In the genomic region with DNA sequence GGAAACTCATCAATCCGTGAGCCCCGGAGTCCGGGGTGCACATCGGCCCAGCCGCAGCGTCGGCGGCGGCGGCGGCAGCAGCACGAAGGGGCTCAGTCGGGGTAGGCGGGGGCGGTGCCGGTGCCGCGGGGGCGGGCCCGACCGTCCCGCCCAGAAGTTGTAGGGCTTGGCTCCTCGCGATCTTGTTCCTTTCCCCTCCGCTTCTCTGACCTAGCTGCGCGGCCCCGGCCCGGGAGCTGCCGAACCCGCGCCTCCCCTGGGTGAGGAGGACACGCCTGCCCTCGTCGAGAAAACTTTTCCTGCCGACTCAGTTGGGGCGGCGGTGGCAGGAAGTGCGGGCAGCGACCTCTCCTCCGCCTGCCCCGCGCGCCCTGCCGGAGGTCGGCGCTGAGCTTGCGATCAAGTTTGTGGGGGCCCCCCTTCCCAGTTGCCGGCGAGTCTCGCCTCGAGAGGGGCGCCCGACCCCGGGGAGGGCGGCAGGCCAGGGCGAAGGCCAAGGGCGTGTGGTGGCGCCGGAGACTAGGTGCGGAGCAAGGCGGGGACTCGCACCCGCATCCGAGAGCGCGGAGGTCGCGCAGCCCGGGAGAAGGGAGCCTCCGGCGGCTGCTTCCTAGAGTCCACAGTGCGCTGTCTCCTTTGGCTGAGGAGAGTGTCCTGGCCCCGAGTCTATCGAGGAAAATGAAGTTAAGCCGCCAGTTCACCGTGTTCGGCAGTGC, we compare ENCODE assay signal across 8 cellular contexts.
DNase-seq lines count a peak whose midpoint lies in the region; TF ChIP-seq lines count a peak whose summit lies in the region.

A gene (plus strand): TSS at position 188 of the 716 bp plus-strand sequence. CDS start 491 bp downstream, at position 679.

- in situ Hi-C loops in astrocyte of the spinal cord (cut with HindIII; ENCODE audit: low sequenced_read_pairs) = no loop called here

- H3K4me3 ChIP-seq in GM12875 (ENCODE audit: low read depth, low read length) (peak within 1 kb of the TSS; percentile 90), HFF-Myc (replicated peaks; ENCODE audit: low read depth, low read length) (peak within 1 kb of the TSS; percentile 59), astrocyte of the spinal cord (ENCODE audit: low read depth, low read length) (peak within 1 kb of the TSS; percentile 90), skeletal muscle cell (ENCODE audit: low read depth, low read length) (peak within 1 kb of the TSS; percentile 94)

- no peak for DNase-seq in HFF-Myc (ENCODE audit: extremely low read depth, low read depth)
- peak; percentile 59 for DNase-seq in MV-4-11 (lab: John Stamatoyannopoulos, UW)
- DNase-seq in T-helper 22 cell (ENCODE audit: low read depth) = peak; percentile 71
- peak; percentile 77 for DNase-seq in astrocyte of the spinal cord (ENCODE audit: low read depth, low spot score)
- peak in 47 of 51 donors; percentile 21 to 86 (median 67) for DNase-seq in hypothalamus (lab: John Stamatoyannopoulos, UW)
- DNase-seq in skeletal muscle cell (ENCODE audit: low read depth) = no peak
- DNase-seq in NCI-H2107 treated with DMSO at 0.1 percent for 48 hours (lab: John Stamatoyannopoulos, UW; ENCODE audit: unreplicated experiment) = no peak

- no peak for TF ChIP-seq CTCF in GM12875 (IDR thresholded peaks at IDR 0.05; ENCODE audit: borderline replicate concordance, insufficient read depth, low read depth, low read length)
- TF ChIP-seq CTCF in HFF-Myc (IDR thresholded peaks at IDR 0.05; ENCODE audit: low read depth, low read length, missing control alignments) = no peak
- peak; percentile 12 for TF ChIP-seq CTCF in astrocyte of the spinal cord (IDR thresholded peaks at IDR 0.05; ENCODE audit: low read depth, low read length)

Comparison
In these comparisons a context has a peak if more than half of its experiments do, and no peak if none do; other contexts are left out.
1. DNase-seq: peak in MV-4-11 (single experiment), T-helper 22 cell (single experiment), astrocyte of the spinal cord (single experiment) and hypothalamus (47 of 51); none in HFF-Myc (single experiment), skeletal muscle cell (single experiment) and NCI-H2107 treated with DMSO at 0.1 percent for 48 hours (single experiment).
2. Peak in every context shown above with its lines, with median percentiles within 50 percentile points of each other: H3K4me3 ChIP-seq.